Comparison of ENCODE assay signal across 1 cellular context in genomic region chr3:125374996-125375941, GRCh38.
TF ChIP-seq lines count a peak whose summit lies in the region.

TSS of gene ZNF148 (minus strand) at chr3:125375325. CDS start at chr3:125313640, 61,685 bp downstream.

TF ChIP-seq in SK-N-SH, 30 proteins besides CTCF, POLR2A, EP300 and RAD21 (continued from another document):
- TF ChIP-seq REST (IDR thresholded peaks at IDR 0.05; ENCODE audit: low read depth, low read length): no peak
- TF ChIP-seq NRF1 (IDR thresholded peaks at IDR 0.05; ENCODE audit: low read depth, low read length): peak; percentile 47
- TF ChIP-seq FOSL2 (IDR thresholded peaks at IDR 0.05; ENCODE audit: borderline replicate concordance, low read depth): no peak
